In genomic region chr10:1170867-1171180, GRCh38 we compare ENCODE assay signal across 17 cellular contexts.
"Had no signal": no experiment of that assay in that cellular context is flagged by ENCODE, and none has a peak within 500 bp of the region (broad histone marks: within the 10 kb centered on the region; RNA-seq: fewer than 3 reads in every experiment).

No MANE protein-coding gene starts in this region.

- H3K36me3 ChIP-seq: lower lobe of right lung, tibial artery had no signal

- H3K9me3 ChIP-seq: lower lobe of right lung, psoas muscle, testis, tibial artery had no signal

- H3K4me3 ChIP-seq: dorsolateral prefrontal cortex, lower lobe of right lung, psoas muscle, testis, tibial artery had no signal

- H3K27ac ChIP-seq: dorsolateral prefrontal cortex, lower lobe of right lung, psoas muscle, testis, tibial artery had no signal

- FAIRE-seq: colon, frontal cortex, keratinocyte, urothelium cell line had no signal

- ATAC-seq: left ventricle myocardium superior; lower lobe of right lung; naive thymus-derived CD8-positive, alpha-beta T cell; psoas muscle; right cardiac atrium; stimulated activated naive CD8-positive, alpha-beta T cell treated with anti-CD3 and anti-CD28 coated beads, Interleukin-15, Interleukin-2, amounts not matched to agents 100 U/mL and 50 U/mL, for 24 hours had no signal

- H3K27me3 ChIP-seq: dorsolateral prefrontal cortex, testis had no signal

- DNase-seq: cerebellar nuclear complex; effector CD4-positive, alpha-beta T cell; lower lobe of right lung; naive thymus-derived CD8-positive, alpha-beta T cell; nucleus accumbens; psoas muscle; stimulated activated CD4-positive, alpha-beta T cell treated with anti-CD3 and anti-CD28 coated beads, Interleukin-4, amount 100 ng/mL, for 4 hours; stimulated activated naive CD8-positive, alpha-beta T cell treated with anti-CD3 and anti-CD28 coated beads, Interleukin-15, Interleukin-2, amounts not matched to agents 100 U/mL and 50 U/mL, for 24 hours; testis had no signal

- H3K4me1 ChIP-seq: lower lobe of right lung, psoas muscle, testis, tibial artery had no signal
